In genomic region chr18:65326831-65327230, GRCh38 we compare ENCODE assay signal across 28 cellular contexts.
"Had no signal": no experiment of that assay in that cellular context is flagged by ENCODE, and none has a peak within 500 bp of the region (broad histone marks: within the 10 kb centered on the region; RNA-seq: fewer than 3 reads in every experiment).

No MANE protein-coding gene starts in this region.

- H3K9me3 ChIP-seq: ascending aorta, esophagus muscularis mucosa, gastrocnemius medialis had no signal

- H3K27ac ChIP-seq: ascending aorta, coronary artery, dorsolateral prefrontal cortex, esophagus muscularis mucosa, foreskin keratinocyte, gastrocnemius medialis, heart right ventricle, WERI-Rb-1 had no signal

- H3K9me3 Mint-ChIP-seq: activated naive CD8-positive, alpha-beta T cell treated with anti-CD3 and anti-CD28 coated beads, Interleukin-2, amount 10 ng/mL, durations not matched to agents 7 days and 5 days; brain had no signal

- H3K4me3 Mint-ChIP-seq: activated B cell treated with CpG ODN at 0.5 μM for 24 hours; activated CD4-positive, alpha-beta memory T cell treated with anti-CD3 and anti-CD28 coated beads, Interleukin-2, amount 10 ng/mL, durations not matched to agents 7 days and 5 days; activated naive CD4-positive, alpha-beta T cell treated with anti-CD3 and anti-CD28 coated beads, Interleukin-2, amount 10 ng/mL, durations not matched to agents 7 days and 5 days; activated naive CD8-positive, alpha-beta T cell treated with anti-CD3 and anti-CD28 coated beads, Interleukin-2, amount 10 ng/mL, durations not matched to agents 7 days and 5 days; activated T-cell treated with anti-CD3 and anti-CD28 coated beads, Interleukin-2, amount 50 U/mL, for 24 hours; activated T-cell treated with anti-CD3 and anti-CD28 coated beads, Interleukin-2, amount 50 U/mL, for 72 hours; brain; central memory CD8-positive, alpha-beta T cell; dendritic cell treated with granulocyte-macrophage colony-stimulating factor and Interleukin-4, amounts not matched to agents 40 ng/mL and 50 ng/mL, for 4 days; T-helper 17 cell; T-helper 2 cell treated with Interferon-gamma antibody and Interleukin-4, amounts not matched to agents 5 μg/mL and 100 μg/mL, for 36 hours had no signal

- H3K27me3 ChIP-seq: ascending aorta, dorsolateral prefrontal cortex, esophagus muscularis mucosa, foreskin keratinocyte, gastrocnemius medialis, heart right ventricle had no signal

- H3K36me3 Mint-ChIP-seq: activated naive CD4-positive, alpha-beta T cell treated with anti-CD3 and anti-CD28 coated beads, Interleukin-2, amount 10 ng/mL, durations not matched to agents 7 days and 5 days; activated naive CD4-positive, alpha-beta T cell treated with anti-CD3 and anti-CD28 coated beads, Interleukin-2, amount 50 U/mL, for 72 hours; activated naive CD8-positive, alpha-beta T cell treated with anti-CD3 and anti-CD28 coated beads, Interleukin-2, amount 10 ng/mL, durations not matched to agents 7 days and 5 days; brain had no signal

- H3K4me1 ChIP-seq: ascending aorta, esophagus muscularis mucosa, foreskin keratinocyte, gastrocnemius medialis, heart right ventricle had no signal

- H3K27me3 Mint-ChIP-seq: activated B cell treated with CpG ODN at 0.5 μM for 24 hours; activated CD4-positive, alpha-beta memory T cell treated with anti-CD3 and anti-CD28 coated beads, Interleukin-2, amount 10 ng/mL, durations not matched to agents 7 days and 5 days; activated naive CD4-positive, alpha-beta T cell treated with anti-CD3 and anti-CD28 coated beads, Interleukin-2, amount 10 ng/mL, durations not matched to agents 7 days and 5 days; activated naive CD8-positive, alpha-beta T cell treated with anti-CD3 and anti-CD28 coated beads, Interleukin-2, amount 10 ng/mL, durations not matched to agents 7 days and 5 days; activated T-cell treated with anti-CD3 and anti-CD28 coated beads, Interleukin-2, amount 50 U/mL, for 24 hours; brain; central memory CD8-positive, alpha-beta T cell; dendritic cell treated with granulocyte-macrophage colony-stimulating factor and Interleukin-4, amounts not matched to agents 40 ng/mL and 50 ng/mL, for 4 days; T-helper 17 cell had no signal

- H3K36me3 ChIP-seq: ascending aorta, esophagus muscularis mucosa, gastrocnemius medialis, heart right ventricle, WERI-Rb-1 had no signal

- DNase-seq: activated B cell treated with CpG ODN at 0.5 μM for 24 hours; activated CD4-positive, alpha-beta memory T cell treated with anti-CD3 and anti-CD28 coated beads, Interleukin-2, amount 10 ng/mL, durations not matched to agents 7 days and 5 days; activated CD4-positive, alpha-beta T cell treated with anti-CD3 and anti-CD28 coated beads for 48 hours; activated CD8-positive, alpha-beta memory T cell treated with anti-CD3 and anti-CD28 coated beads, Interleukin-2, amount 50 U/mL, for 48 hours; activated gamma-delta T cell; activated naive CD4-positive, alpha-beta T cell; activated naive CD4-positive, alpha-beta T cell treated with anti-CD3 and anti-CD28 coated beads, Interleukin-2, amount 10 ng/mL, durations not matched to agents 7 days and 5 days; activated naive CD8-positive, alpha-beta T cell treated with anti-CD3 and anti-CD28 coated beads, Interleukin-2, amount 10 ng/mL, durations not matched to agents 7 days and 5 days; activated T-cell treated with anti-CD3 and anti-CD28 coated beads for 4 hours; activated T-cell treated with anti-CD3 and anti-CD28 coated beads, Interleukin-2, amount 50 U/mL, for 24 hours; activated T-cell treated with anti-CD3 and anti-CD28 coated beads, Interleukin-2, amount 50 U/mL, for 72 hours; dorsolateral prefrontal cortex; effector memory CD4-positive, alpha-beta T cell; foreskin keratinocyte; gastrocnemius medialis; heart right ventricle; T-helper 1 cell; T-helper 17 cell; T1000; WERI-Rb-1 had no signal

- H3K27ac Mint-ChIP-seq: activated B cell treated with CpG ODN at 0.5 μM for 24 hours; activated CD4-positive, alpha-beta memory T cell treated with anti-CD3 and anti-CD28 coated beads, Interleukin-2, amount 10 ng/mL, durations not matched to agents 7 days and 5 days; activated naive CD4-positive, alpha-beta T cell treated with anti-CD3 and anti-CD28 coated beads, Interleukin-2, amount 10 ng/mL, durations not matched to agents 7 days and 5 days; activated naive CD4-positive, alpha-beta T cell treated with anti-CD3 and anti-CD28 coated beads, Interleukin-2, amount 50 U/mL, for 72 hours; activated naive CD8-positive, alpha-beta T cell treated with anti-CD3 and anti-CD28 coated beads, Interleukin-2, amount 10 ng/mL, durations not matched to agents 7 days and 5 days; activated T-cell treated with anti-CD3 and anti-CD28 coated beads, Interleukin-2, amount 50 U/mL, for 24 hours; activated T-cell treated with anti-CD3 and anti-CD28 coated beads, Interleukin-2, amount 50 U/mL, for 72 hours; dendritic cell treated with granulocyte-macrophage colony-stimulating factor and Interleukin-4, amounts not matched to agents 40 ng/mL and 50 ng/mL, for 4 days; T-helper 17 cell; T-helper 2 cell treated with Interferon-gamma antibody and Interleukin-4, amounts not matched to agents 5 μg/mL and 100 μg/mL, for 36 hours had no signal

- H3K4me1 Mint-ChIP-seq: activated B cell treated with CpG ODN at 0.5 μM for 24 hours; activated CD4-positive, alpha-beta memory T cell treated with anti-CD3 and anti-CD28 coated beads, Interleukin-2, amount 10 ng/mL, durations not matched to agents 7 days and 5 days; activated naive CD4-positive, alpha-beta T cell treated with anti-CD3 and anti-CD28 coated beads, Interleukin-2, amount 10 ng/mL, durations not matched to agents 7 days and 5 days; activated naive CD8-positive, alpha-beta T cell treated with anti-CD3 and anti-CD28 coated beads, Interleukin-2, amount 10 ng/mL, durations not matched to agents 7 days and 5 days; brain; central memory CD8-positive, alpha-beta T cell; T-helper 17 cell had no signal

- H3K4me3 ChIP-seq: ascending aorta, coronary artery, dorsolateral prefrontal cortex, esophagus muscularis mucosa, gastrocnemius medialis, heart right ventricle had no signal
